26 cellular contexts compared by ENCODE assay signal in genomic region chr4:162770761-162771490, GRCh38.
DNase-seq lines count a peak whose midpoint lies in the region; ATAC-seq and TF ChIP-seq lines count a peak whose summit lies in the region.
"Had no signal": no experiment of that assay in that cellular context is flagged by ENCODE, and none has a peak within 500 bp of the region (broad histone marks: within the 10 kb centered on the region; RNA-seq: fewer than 3 reads in every experiment).

No MANE protein-coding gene starts in this region.

- CTCF ChIA-PET in WTC11 (lab: Charles Lee), result no interaction called here

- no peaks in the 10 kb centered on the region for H3K9me3 Mint-ChIP-seq in WTC11
- H3K9me3 Mint-ChIP-seq: activated B cell treated with CpG ODN at 0.5 μM for 24 hours had no signal

- H3K36me3 Mint-ChIP-seq in WTC11, result no peaks in the 10 kb centered on the region
- H3K36me3 Mint-ChIP-seq: CD8-positive, alpha-beta memory T cell; naive thymus-derived CD8-positive, alpha-beta T cell had no signal

- DNase-seq in NCI-H1105 treated with DMSO at 0.1 percent for 48 hours (lab: John Stamatoyannopoulos, UW) (peak; percentile 1), NCI-H1105 (lab: John Stamatoyannopoulos, UW) (no peak), WTC11 (ENCODE audit: low spot score) (no peak), midbrain (lab: John Stamatoyannopoulos, UW) (peak; percentile 22), NCI-H146 treated with DMSO at 0.1 percent for 48 hours (lab: John Stamatoyannopoulos, UW; ENCODE audit: unreplicated experiment) (no peak)
- no peak for DNase-seq in stimulated activated naive CD8-positive, alpha-beta T cell treated with anti-CD3 and anti-CD28 coated beads, Interleukin-15, Interleukin-2, amounts not matched to agents 100 U/mL and 50 U/mL, for 24 hours
- DNase-seq: activated B cell treated with CpG ODN at 0.5 μM for 24 hours; activated CD4-positive, alpha-beta T cell treated with anti-CD3 and anti-CD28 coated beads, Interleukin-2, amount 50 U/mL, for 48 hours; activated effector memory CD4-positive, alpha-beta T cell treated with Interleukin-2 at 50 U/mL for 16 hours; AML-193; CD8-positive, alpha-beta memory T cell; DMS79 treated with DMSO at 0.1 percent for 48 hours; heart right ventricle; left cardiac atrium; mesenchymal stem cell; naive thymus-derived CD8-positive, alpha-beta T cell; NCI-H146; NCI-H510A; occipital lobe; retina; stimulated activated CD4-positive, alpha-beta T cell treated with anti-CD3 and anti-CD28 coated beads, Interleukin-2, amount 100 ng/mL, for 24 hours; substantia nigra; upper lobe of left lung had no signal

- H3K27ac Mint-ChIP-seq in WTC11, result no peak overlapping the region
- H3K27ac Mint-ChIP-seq: activated B cell treated with CpG ODN at 0.5 μM for 24 hours; CD8-positive, alpha-beta memory T cell; naive thymus-derived CD8-positive, alpha-beta T cell had no signal

- H3K27me3 Mint-ChIP-seq in WTC11 (ENCODE audit: low read depth), result no peaks in the 10 kb centered on the region
- H3K27me3 Mint-ChIP-seq: activated B cell treated with CpG ODN at 0.5 μM for 24 hours; CD8-positive, alpha-beta memory T cell; naive thymus-derived CD8-positive, alpha-beta T cell had no signal

- TF ChIP-seq CTCF in WTC11 (IDR thresholded peaks at IDR 0.05), result no peak

- POLR2A ChIA-PET in WTC11 (lab: Charles Lee), result interaction anchor here (0.6 kb wide), 1 partner anchor 425 kb away, joined by 5 read pairs; no protein-coding TSS in a partner anchor

- H3K4me3 Mint-ChIP-seq in WTC11, result no peak overlapping the region
- H3K4me3 Mint-ChIP-seq: activated B cell treated with CpG ODN at 0.5 μM for 24 hours; CD8-positive, alpha-beta memory T cell; naive thymus-derived CD8-positive, alpha-beta T cell had no signal

- ATAC-seq in HG02678 (IDR thresholded peaks at IDR 0.05; ENCODE audit: unreplicated experiment), result peak; percentile 65
- ATAC-seq in WTC11, result peak; percentile 24; the same call in 1 of the 2 replicates
- ATAC-seq in HG03175 (IDR thresholded peaks at IDR 0.05; ENCODE audit: unreplicated experiment), result no peak
- no peak for ATAC-seq in stimulated activated naive CD8-positive, alpha-beta T cell treated with anti-CD3 and anti-CD28 coated beads, Interleukin-15, Interleukin-2, amounts not matched to agents 100 U/mL and 50 U/mL, for 24 hours
- ATAC-seq: heart right ventricle; K562; left cardiac atrium; naive thymus-derived CD8-positive, alpha-beta T cell had no signal

- H3K4me1 Mint-ChIP-seq in WTC11, result peaks cover 6% of the 10 kb centered on the region
- H3K4me1 Mint-ChIP-seq: activated B cell treated with CpG ODN at 0.5 μM for 24 hours; CD8-positive, alpha-beta memory T cell; naive thymus-derived CD8-positive, alpha-beta T cell had no signal

TF ChIP-seq in WTC11, 78 proteins besides CTCF, POLR2A, EP300 and RAD21:
- TF ChIP-seq, protein P1, sequence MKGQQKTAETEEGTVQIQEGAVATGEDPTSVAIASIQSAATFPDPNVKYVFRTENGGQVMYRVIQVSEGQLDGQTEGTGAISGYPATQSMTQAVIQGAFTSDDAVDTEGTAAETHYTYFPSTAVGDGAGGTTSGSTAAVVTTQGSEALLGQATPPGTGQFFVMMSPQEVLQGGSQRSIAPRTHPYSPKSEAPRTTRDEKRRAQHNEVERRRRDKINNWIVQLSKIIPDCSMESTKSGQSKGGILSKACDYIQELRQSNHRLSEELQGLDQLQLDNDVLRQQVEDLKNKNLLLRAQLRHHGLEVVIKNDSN (CRISPR knock-in tag; IDR thresholded peaks at IDR 0.05), result no peak
- TF ChIP-seq ZNF232 (CRISPR knock-in tag; IDR thresholded peaks at IDR 0.05), result no peak
- no peak for TF ChIP-seq MLX (CRISPR knock-in tag; IDR thresholded peaks at IDR 0.05)
- no peak for TF ChIP-seq TEAD4 (CRISPR knock-in tag; IDR thresholded peaks at IDR 0.05)
- TF ChIP-seq, protein P2, sequence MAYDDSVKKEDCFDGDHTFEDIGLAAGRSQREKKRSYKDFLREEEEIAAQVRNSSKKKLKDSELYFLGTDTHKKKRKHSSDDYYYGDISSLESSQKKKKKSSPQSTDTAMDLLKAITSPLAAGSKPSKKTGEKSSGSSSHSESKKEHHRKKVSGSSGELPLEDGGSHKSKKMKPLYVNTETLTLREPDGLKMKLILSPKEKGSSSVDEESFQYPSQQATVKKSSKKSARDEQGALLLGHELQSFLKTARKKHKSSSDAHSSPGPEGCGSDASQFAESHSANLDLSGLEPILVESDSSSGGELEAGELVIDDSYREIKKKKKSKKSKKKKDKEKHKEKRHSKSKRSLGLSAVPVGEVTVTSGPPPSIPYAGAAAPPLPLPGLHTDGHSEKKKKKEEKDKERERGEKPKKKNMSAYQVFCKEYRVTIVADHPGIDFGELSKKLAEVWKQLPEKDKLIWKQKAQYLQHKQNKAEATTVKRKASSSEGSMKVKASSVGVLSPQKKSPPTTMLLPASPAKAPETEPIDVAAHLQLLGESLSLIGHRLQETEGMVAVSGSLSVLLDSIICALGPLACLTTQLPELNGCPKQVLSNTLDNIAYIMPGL (CRISPR knock-in tag; IDR thresholded peaks at IDR 0.05), result no peak
- TF ChIP-seq FOXP4 (CRISPR knock-in tag; IDR thresholded peaks at IDR 0.05), result no peak
- TF ChIP-seq NR1H2 (CRISPR knock-in tag; IDR thresholded peaks at IDR 0.05), result no peak

Comparison
In these comparisons a context has a peak if more than half of its experiments do, and no peak if none do; other contexts are left out.
1. DNase-seq: peak in NCI-H1105 treated with DMSO at 0.1 percent for 48 hours (single experiment) and midbrain (single experiment); none in NCI-H1105 (single experiment), WTC11 (single experiment), NCI-H146 treated with DMSO at 0.1 percent for 48 hours (single experiment) and stimulated activated naive CD8-positive, alpha-beta T cell treated with anti-CD3 and anti-CD28 coated beads, Interleukin-15, Interleukin-2, amounts not matched to agents 100 U/mL and 50 U/mL, for 24 hours (single experiment).
2. ATAC-seq: peak in HG02678 (single experiment) and WTC11 (single experiment); none in HG03175 (single experiment) and stimulated activated naive CD8-positive, alpha-beta T cell treated with anti-CD3 and anti-CD28 coated beads, Interleukin-15, Interleukin-2, amounts not matched to agents 100 U/mL and 50 U/mL, for 24 hours (single experiment).